8 cellular contexts compared by ENCODE assay signal in genomic region chr17:58120195-58120822, GRCh38. TPM values are rescaled to one million over a fixed set of nuclear protein-coding genes. Genes with fewer than 3 reads are reported as not detected.
DNase-seq lines count a peak whose midpoint lies in the region; ATAC-seq lines count a peak whose summit lies in the region.

No MANE protein-coding gene starts in this region.

- ATAC-seq in GM19467 (IDR thresholded peaks at IDR 0.05; ENCODE audit: unreplicated experiment) = no peak

- H3K36me3 Mint-ChIP-seq in activated T-cell treated with anti-CD3 and anti-CD28 coated beads, Interleukin-2, amount 50 U/mL, for 24 hours (ENCODE audit: low read depth) = no peaks in the 10 kb centered on the region

- no peak overlapping the region for H3K4me3 Mint-ChIP-seq in activated T-cell treated with anti-CD3 and anti-CD28 coated beads, Interleukin-2, amount 50 U/mL, for 24 hours

- H3K27ac Mint-ChIP-seq in activated T-cell treated with anti-CD3 and anti-CD28 coated beads, Interleukin-2, amount 50 U/mL, for 24 hours = no peak overlapping the region

- peaks cover 14% of the 10 kb centered on the region for H3K27me3 Mint-ChIP-seq in activated T-cell treated with anti-CD3 and anti-CD28 coated beads, Interleukin-2, amount 50 U/mL, for 24 hours

- DNase-seq in activated T-cell treated with anti-CD3 and anti-CD28 coated beads for 1 hour (ENCODE audit: low read depth) (peak; percentile 22), SW480 (ENCODE audit: low spot score) (peak; percentile 28), pulmonary artery endothelial cell (ENCODE audit: low read depth, low spot score) (peak; percentile 15), NCI-H2227 (lab: John Stamatoyannopoulos, UW; ENCODE audit: unreplicated experiment) (no peak)
- no peak for DNase-seq in activated T-cell treated with anti-CD3 and anti-CD28 coated beads, Interleukin-2, amount 50 U/mL, for 24 hours
- DNase-seq in effector CD4-positive, alpha-beta T cell = peak; percentile 41
- DNase-seq in activated effector memory CD4-positive, alpha-beta T cell treated with Interleukin-2 at 50 U/mL for 16 hours = no peak

- peaks cover 4% of the 10 kb centered on the region for H3K4me1 Mint-ChIP-seq in activated T-cell treated with anti-CD3 and anti-CD28 coated beads, Interleukin-2, amount 50 U/mL, for 24 hours (ENCODE audit: low read depth)

- no peaks in the 10 kb centered on the region for H3K9me3 Mint-ChIP-seq in activated T-cell treated with anti-CD3 and anti-CD28 coated beads, Interleukin-2, amount 50 U/mL, for 24 hours

RNA-seq across cellular contexts. Expression of gene OR4D1, which starts 27.9 kb away (rescaled TPM):
- total RNA-seq in pulmonary artery endothelial cell = not detected in 2 replicates

RNA-seq across cellular contexts. Expression of gene DYNLL2, which starts 37.1 kb away (rescaled TPM):
- total RNA-seq in pulmonary artery endothelial cell = 11.9 and 20.5 TPM in 2 replicates

RNA-seq across cellular contexts. Expression of gene OR4D2, which starts 46.5 kb away (rescaled TPM):
- not detected in 2 replicates for total RNA-seq in pulmonary artery endothelial cell

Comparison
In these comparisons a context has a peak if more than half of its experiments do, and no peak if none do; other contexts are left out.
1. DNase-seq: peak in activated T-cell treated with anti-CD3 and anti-CD28 coated beads for 1 hour (single experiment), SW480 (single experiment), effector CD4-positive, alpha-beta T cell (single experiment) and pulmonary artery endothelial cell (single experiment); none in activated T-cell treated with anti-CD3 and anti-CD28 coated beads, Interleukin-2, amount 50 U/mL, for 24 hours (single experiment), activated effector memory CD4-positive, alpha-beta T cell treated with Interleukin-2 at 50 U/mL for 16 hours (single experiment) and NCI-H2227 (single experiment).